Comparison of ENCODE assay signal across 8 cellular contexts in genomic region chr20:8018928-8019177, GRCh38. TPM values are rescaled to one million over a fixed set of nuclear protein-coding genes. Genes with fewer than 3 reads are reported as not detected.
DNase-seq lines count a peak whose midpoint lies in the region; ATAC-seq and TF ChIP-seq lines count a peak whose summit lies in the region.

No MANE protein-coding gene starts in this region.

- peak overlapping the region; percentile 74 for H3K4me3 ChIP-seq in GM12865 (ENCODE audit: low read depth, low read length)
- peak overlapping the region; percentile 81 for H3K4me3 ChIP-seq in HUES64 (ENCODE audit: low read length)
- H3K4me3 ChIP-seq in SU-DHL-6 (ENCODE audit: insufficient read depth, low read length, poor library complexity, severe bottlenecking) = peak overlapping the region; percentile 55
- H3K4me3 ChIP-seq in fibroblast of the aortic adventitia (ENCODE audit: low read depth, low read length) = peak overlapping the region; percentile 88

- H3K27ac ChIP-seq in HUES64 (ENCODE audit: low read depth, low read length) (peak overlapping the region; percentile 79; the same call in 1 of the 2 replicates), SU-DHL-6 (ENCODE audit: low read depth, low read length) (peak overlapping the region; percentile 78)

- TF ChIP-seq CTCF in GM12865 (IDR thresholded peaks at IDR 0.05; ENCODE audit: insufficient read depth, low read depth, low read length, missing control alignments) (peak; percentile 13), SU-DHL-6 (IDR thresholded peaks at IDR 0.05; ENCODE audit: insufficient read depth, low read length, poor library complexity, severe bottlenecking) (no peak), fibroblast of the aortic adventitia (IDR thresholded peaks at IDR 0.05; ENCODE audit: insufficient read depth, low read length) (peak; percentile 29)

- H2AFZ ChIP-seq in SU-DHL-6 (ENCODE audit: low read depth, low read length, severe bottlenecking) = peak overlapping the region; percentile 92

- no peaks in the 10 kb centered on the region for H3K79me2 ChIP-seq in SU-DHL-6 (ENCODE audit: insufficient read depth, low read length)

- peaks cover 7% of the 10 kb centered on the region; the same call in 1 of the 2 replicates for H3K4me1 ChIP-seq in HUES64 (ENCODE audit: insufficient read depth, low read length)

- peak overlapping the region; percentile 91 for H3K4me2 ChIP-seq in SU-DHL-6 (ENCODE audit: low read depth, low read length, poor library complexity, severe bottlenecking)

- intact Hi-C loops in posterior cingulate gyrus (cut with DNase I) = no loop called here

- DNase-seq in GM12865 (ENCODE audit: low read depth) (no peak), fibroblast of the aortic adventitia (ENCODE audit: low read depth) (no peak), pons (ENCODE audit: low spot score) (peak; percentile 74), posterior cingulate gyrus (no peak), globus pallidus (ENCODE audit: low spot score) (no peak)

- H3F3A ChIP-seq in SU-DHL-6 (ENCODE audit: insufficient read depth) = peaks cover 6% of the 10 kb centered on the region

- peak; percentile 10 for ATAC-seq in GM21576 (IDR thresholded peaks at IDR 0.05; ENCODE audit: unreplicated experiment)

- H4K20me1 ChIP-seq in SU-DHL-6 (ENCODE audit: low read depth, low read length) = 0 out of 2 replicates have a peak, but pooled peaks cover 5% of the 10 kb centered on the region

- H3K9ac ChIP-seq in HUES64 (ENCODE audit: low read depth, low read length) (peak overlapping the region; percentile 84), SU-DHL-6 (ENCODE audit: low read length) (peak overlapping the region; percentile 93)

- H3K9me3 ChIP-seq in HUES64 (ENCODE audit: insufficient read depth, low read depth, low read length) (no peaks in the 10 kb centered on the region), SU-DHL-6 (ENCODE audit: insufficient read depth, low read length) (no peaks in the 10 kb centered on the region)

- H3K27me3 ChIP-seq in HUES64 (ENCODE audit: insufficient read depth, low read length) = no peaks in the 10 kb centered on the region
- H3K27me3 ChIP-seq in SU-DHL-6 (ENCODE audit: low read length) = no peaks in the 10 kb centered on the region

- under 1% methylated on average over 11 of the region's 11 CpGs for WGBS in HUES64

- no peaks in the 10 kb centered on the region for H3K9me2 ChIP-seq in SU-DHL-6 (replicated peaks; ENCODE audit: insufficient read depth, low read length)

- H3K36me3 ChIP-seq in HUES64 (ENCODE audit: insufficient read depth, low read length) (no peaks in the 10 kb centered on the region), SU-DHL-6 (ENCODE audit: low read length) (no peaks in the 10 kb centered on the region)

RNA-seq across cellular contexts. Expression of gene TMX4, which starts 0.7 kb away (rescaled TPM):
- 7.5 TPM for polyA plus RNA-seq in HUES64 (2013, experiment 1 of 2)
- polyA plus RNA-seq in HUES64 (2013, experiment 2 of 2) = 8.1 TPM
- 54.6 and 89.9 TPM in 2 replicates for total RNA-seq in fibroblast of the aortic adventitia (ENCODE audit: low replicate concordance)
